ENCODE assay signal across 8 cellular contexts in the genomic region with DNA sequence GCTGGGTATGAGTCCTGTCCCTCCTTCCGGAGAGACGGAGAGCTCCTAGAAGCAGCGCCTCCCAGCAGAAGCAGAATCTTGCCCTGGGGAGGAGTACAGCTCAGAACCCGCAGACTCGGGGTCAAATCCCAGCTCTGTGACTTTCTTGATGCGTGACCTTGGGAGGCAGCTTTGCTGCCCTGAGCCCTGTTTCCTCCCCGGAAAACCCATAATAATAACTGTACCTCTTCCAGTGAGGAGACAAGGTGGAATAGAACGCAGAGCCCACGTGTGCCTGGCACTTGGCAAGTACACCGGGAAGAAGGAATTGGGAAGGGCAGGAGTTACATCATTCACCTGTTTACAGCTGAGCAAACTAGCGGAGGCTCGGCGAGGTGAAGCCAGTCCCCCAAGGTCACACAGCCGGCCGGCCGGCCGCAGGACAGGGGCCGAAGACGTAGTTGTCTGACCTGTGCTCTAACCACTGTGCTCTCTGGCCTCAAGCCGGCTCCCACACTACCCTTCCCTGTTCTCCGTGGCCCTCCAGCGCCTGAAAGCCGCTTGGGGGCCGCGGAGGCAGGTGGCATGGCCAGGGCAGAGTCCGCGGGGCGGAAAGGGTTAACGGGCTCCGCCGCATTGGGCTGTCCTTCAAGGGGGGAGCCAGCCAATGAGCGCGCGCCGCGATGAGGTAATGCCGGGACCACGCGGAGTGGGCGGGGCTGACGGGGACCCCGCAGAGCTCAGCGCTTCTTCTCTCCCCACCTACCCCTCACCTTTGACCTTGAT.
DNase-seq lines count a peak whose midpoint lies in the region; ATAC-seq and TF ChIP-seq lines count a peak whose summit lies in the region.

No MANE protein-coding gene starts in this region.

- H3K4me3 ChIP-seq in Caco-2 (ENCODE audit: low read depth, low read length) (peak overlapping the region; percentile 50), HUES64 (ENCODE audit: low read length) (peak overlapping the region; percentile 56), Panc1 (ENCODE audit: low read depth in 2 of 2, low read length in 2 of 2) (peak overlapping the region; percentile 34 to 45), esophagus muscularis mucosa (peak overlapping the region; percentile 64 to 71 (median 66)), mucosa of rectum (ENCODE audit: low read length in 2 of 2) (peak overlapping the region; percentile 77 to 78)

- H3K27ac Mint-ChIP-seq in Caco-2 (ENCODE audit: unreplicated experiment) = peak overlapping the region; percentile 79
- H3K27ac Mint-ChIP-seq in activated T-helper 1 cell treated with anti-CD3 and anti-CD28 coated beads, Interleukin-12 subunit alpha, Interleukin-12 subunit beta, Interleukin-2, Interleukin-4 antibody, amounts not matched to agents 30 ng/mL and 10 ng/mL and 1 ng/mL, durations not matched to agents 14 hours and 24 hours and 36 hours = peak overlapping the region; percentile 77

- peaks cover 49% of the 10 kb centered on the region for H3K4me1 Mint-ChIP-seq in Caco-2 (ENCODE audit: low read depth, unreplicated experiment)
- peaks cover 34% of the 10 kb centered on the region for H3K4me1 Mint-ChIP-seq in activated T-helper 1 cell treated with anti-CD3 and anti-CD28 coated beads, Interleukin-12 subunit alpha, Interleukin-12 subunit beta, Interleukin-2, Interleukin-4 antibody, amounts not matched to agents 30 ng/mL and 10 ng/mL and 1 ng/mL, durations not matched to agents 14 hours and 24 hours and 36 hours (ENCODE audit: low read depth)

- H3K4me3 Mint-ChIP-seq in Caco-2 (ENCODE audit: unreplicated experiment) = peak overlapping the region; percentile 75
- H3K4me3 Mint-ChIP-seq in activated T-helper 1 cell treated with anti-CD3 and anti-CD28 coated beads, Interleukin-12 subunit alpha, Interleukin-12 subunit beta, Interleukin-2, Interleukin-4 antibody, amounts not matched to agents 30 ng/mL and 10 ng/mL and 1 ng/mL, durations not matched to agents 14 hours and 24 hours and 36 hours = peak overlapping the region; percentile 81

- TF ChIP-seq CTCF in Caco-2 (IDR thresholded peaks at IDR 0.05; ENCODE audit: insufficient read depth in 1 of 2, low read depth in 1 of 2, low read length in 1 of 2, severe bottlenecking in 1 of 2, unreplicated experiment in 1 of 2) (no peak), Panc1 (IDR thresholded peaks at IDR 0.05) (no peak), esophagus muscularis mucosa (IDR thresholded peaks at IDR 0.05) (peak in 1 of 3 experiments; percentile 6)

- no peaks in the 10 kb centered on the region for H3K27me3 Mint-ChIP-seq in Caco-2 (ENCODE audit: insufficient read depth, unreplicated experiment)
- H3K27me3 Mint-ChIP-seq in activated T-helper 1 cell treated with anti-CD3 and anti-CD28 coated beads, Interleukin-12 subunit alpha, Interleukin-12 subunit beta, Interleukin-2, Interleukin-4 antibody, amounts not matched to agents 30 ng/mL and 10 ng/mL and 1 ng/mL, durations not matched to agents 14 hours and 24 hours and 36 hours (ENCODE audit: insufficient read depth) = no peaks in the 10 kb centered on the region

- H3K9ac ChIP-seq in HUES64 (ENCODE audit: low read depth, low read length) (peak overlapping the region; percentile 58), mucosa of rectum (ENCODE audit: low read depth in 1 of 2, low read length in 2 of 2) (peak overlapping the region; percentile 90 to 95)

- H3K36me3 Mint-ChIP-seq in Caco-2 (ENCODE audit: insufficient read depth, unreplicated experiment) = peaks cover 37% of the 10 kb centered on the region
- H3K36me3 Mint-ChIP-seq in activated T-helper 1 cell treated with anti-CD3 and anti-CD28 coated beads, Interleukin-12 subunit alpha, Interleukin-12 subunit beta, Interleukin-2, Interleukin-4 antibody, amounts not matched to agents 30 ng/mL and 10 ng/mL and 1 ng/mL, durations not matched to agents 14 hours and 24 hours and 36 hours (ENCODE audit: low read depth) = peaks cover 34% of the 10 kb centered on the region

- H3K27ac ChIP-seq in HUES64 (ENCODE audit: low read depth, low read length) = peak overlapping the region; percentile 93
- peak overlapping the region; percentile 97 for H3K27ac ChIP-seq in Panc1 (ENCODE audit: low read length)
- H3K27ac ChIP-seq in esophagus muscularis mucosa (replicated peaks in 1 of 4) = peak overlapping the region; percentile 97 to 100 (median 98)
- H3K27ac ChIP-seq in mucosa of rectum (ENCODE audit: low read depth in 2 of 2, low read length in 2 of 2) = peak overlapping the region; percentile 95 to 97

- POLR2A ChIA-PET in Caco-2 (lab: Charles Lee) = interaction anchor here (0.6 to 3.6 kb wide), 12 partner anchors 12 to 1219 kb away, joined by 3 to 26 read pairs (median 5); partner anchors contain the start of genes DOLPP1 and IER5L
- POLR2A ChIA-PET in Panc1 (lab: Charles Lee) = interaction anchor here (0.6 to 0.9 kb wide), 2 partner anchors 13 to 25 kb away, joined by 4 to 6 read pairs; no protein-coding TSS in a partner anchor

- H3K27me3 ChIP-seq in Caco-2 (replicated peaks; ENCODE audit: control insufficient read depth, insufficient read depth, low read length) (no peaks in the 10 kb centered on the region), HUES64 (ENCODE audit: insufficient read depth, low read length) (peaks cover 13% of the 10 kb centered on the region; the same call in 1 of the 2 replicates), Panc1 (ENCODE audit: control insufficient read depth, insufficient read depth, low read length) (no peaks in the 10 kb centered on the region), esophagus muscularis mucosa (no peaks in the 10 kb centered on the region), mucosa of rectum (ENCODE audit: control insufficient read depth in 2 of 2, insufficient read depth in 2 of 2, low read length in 2 of 2) (no peaks in the 10 kb centered on the region)

- no peaks in the 10 kb centered on the region for H3K9me3 ChIP-seq in Caco-2
- H3K9me3 ChIP-seq in HUES64 (ENCODE audit: insufficient read depth, low read depth, low read length) = no peaks in the 10 kb centered on the region
- H3K9me3 ChIP-seq in Panc1 (ENCODE audit: control insufficient read depth, insufficient read depth, low read depth, low read length) = no peaks in the 10 kb centered on the region
- no peaks in the 10 kb centered on the region for H3K9me3 ChIP-seq in esophagus muscularis mucosa
- no peaks in the 10 kb centered on the region for H3K9me3 ChIP-seq in mucosa of rectum (ENCODE audit: control insufficient read depth in 2 of 2, low read length in 2 of 2)

- H3K36me3 ChIP-seq in Caco-2 (ENCODE audit: control insufficient read depth, insufficient read depth, low read length) = no peaks in the 10 kb centered on the region
- H3K36me3 ChIP-seq in HUES64 (ENCODE audit: insufficient read depth, low read length) = no peaks in the 10 kb centered on the region
- H3K36me3 ChIP-seq in Panc1 (ENCODE audit: control insufficient read depth, insufficient read depth, low read length) = no peaks in the 10 kb centered on the region
- peaks cover 0 to 20% (median 10%) of the 10 kb centered on the region in 4 donors for H3K36me3 ChIP-seq in esophagus muscularis mucosa
- H3K36me3 ChIP-seq in mucosa of rectum (ENCODE audit: control insufficient read depth in 2 of 2, insufficient read depth in 2 of 2, low read length in 2 of 2) = peaks cover 0 to 3% of the 10 kb centered on the region in 2 donors

- in situ Hi-C loops in Panc1 (cut with HindIII; ENCODE audit: low pct_unique_long_range_greater_than_20kb, low sequenced_read_pairs) = no loop called here

- DNase-seq in Caco-2 = peak; percentile 96 to 98
- peak; percentile 68 for DNase-seq in Panc1 (ENCODE audit: low read depth, low spot score)
- DNase-seq in activated T-helper 1 cell treated with anti-CD3 and anti-CD28 coated beads, Interleukin-12 subunit alpha, Interleukin-12 subunit beta, Interleukin-2, Interleukin-4 antibody, amounts not matched to agents 30 ng/mL and 10 ng/mL and 1 ng/mL, durations not matched to agents 14 hours and 24 hours and 36 hours (ENCODE audit: low spot score) = peak; percentile 82
- peak; percentile 97 for DNase-seq in esophagus muscularis mucosa (ENCODE audit: extremely low spot score)
- DNase-seq in stimulated activated CD8-positive, alpha-beta memory T cell treated with anti-CD3 and anti-CD28 coated beads, Interleukin-2, amount 100 ng/mL, for 48 hours (ENCODE audit: low read depth in 2 of 2) = peak; percentile 75 to 86

- TF ChIP-seq POLR2A in esophagus muscularis mucosa (IDR thresholded peaks at IDR 0.05; ENCODE audit: low read depth) = peak; percentile 15

- peaks cover 53% of the 10 kb centered on the region for H3K4me1 ChIP-seq in Caco-2
- H3K4me1 ChIP-seq in HUES64 (ENCODE audit: insufficient read depth, low read length) = peaks cover 34% of the 10 kb centered on the region
- H3K4me1 ChIP-seq in Panc1 (ENCODE audit: control insufficient read depth, insufficient read depth, low read length) = peaks cover 65% of the 10 kb centered on the region
- H3K4me1 ChIP-seq in esophagus muscularis mucosa = peaks cover 72 to 98% (median 97%) of the 10 kb centered on the region in 4 donors
- H3K4me1 ChIP-seq in mucosa of rectum (ENCODE audit: control insufficient read depth in 2 of 2, insufficient read depth in 2 of 2, low read length in 2 of 2) = peaks cover 25 to 34% of the 10 kb centered on the region in 2 donors

- no peak for TF ChIP-seq EP300 in esophagus muscularis mucosa (IDR thresholded peaks at IDR 0.05)

- CTCF ChIA-PET in Caco-2 (lab: Charles Lee) = interaction anchor here (0.7 to 1.7 kb wide), 10 partner anchors 12 to 357 kb away, joined by 3 to 6 read pairs (median 4); partner anchors contain the start of genes IER5L and NTMT1
- CTCF ChIA-PET in Panc1 (lab: Charles Lee) = interaction anchor here (0.5 kb wide), 1 partner anchor 135 kb away, joined by 5 read pairs; no protein-coding TSS in a partner anchor

- BruUV-seq in Caco-2 (replicated peaks; lab: Mats Ljungman, UMichigan) = TSS peak; percentile 84
- no TSS peak for BruUV-seq in Panc1 (replicated peaks; lab: Mats Ljungman, UMichigan)

- intact Hi-C loops in Caco-2 (cut with micrococcal nuclease; ENCODE audit: unreplicated experiment) = loop anchor here (1.0 to 5.0 kb wide), 3 partner anchors 7 to 102 kb away; no protein-coding TSS in a partner anchor
- intact Hi-C loops in Panc1 (cut with micrococcal nuclease; ENCODE audit: unreplicated experiment) = no loop called here
- intact Hi-C loops in activated T-helper 1 cell treated with anti-CD3 and anti-CD28 coated beads, Interleukin-12 subunit alpha, Interleukin-12 subunit beta, Interleukin-2, Interleukin-4 antibody, amounts not matched to agents 30 ng/mL and 10 ng/mL and 1 ng/mL, durations not matched to agents 14 hours and 24 hours and 36 hours (cut with micrococcal nuclease) = loop anchor here (1.0 to 2.0 kb wide), 5 partner anchors 7 to 356 kb away; no protein-coding TSS in a partner anchor
- intact Hi-C loops in esophagus muscularis mucosa (cut with DNase I) = loop anchor here (5.0 kb wide), 2 partner anchors 83 to 163 kb away; no protein-coding TSS in a partner anchor

- peak; percentile 79 for ATAC-seq in Panc1
- ATAC-seq in HG03521 (IDR thresholded peaks at IDR 0.05; ENCODE audit: unreplicated experiment) = no peak

- no peaks in the 10 kb centered on the region for H3K9me3 Mint-ChIP-seq in Caco-2 (ENCODE audit: unreplicated experiment)
- no peaks in the 10 kb centered on the region for H3K9me3 Mint-ChIP-seq in activated T-helper 1 cell treated with anti-CD3 and anti-CD28 coated beads, Interleukin-12 subunit alpha, Interleukin-12 subunit beta, Interleukin-2, Interleukin-4 antibody, amounts not matched to agents 30 ng/mL and 10 ng/mL and 1 ng/mL, durations not matched to agents 14 hours and 24 hours and 36 hours

- WGBS in HUES64 = 7% methylated on average over 43 of the region's 43 CpGs
- 20% methylated on average over 13 of the region's 43 CpGs for WGBS in esophagus muscularis mucosa
